Comparison of ENCODE assay signal across 8 cellular contexts in the genomic region with DNA sequence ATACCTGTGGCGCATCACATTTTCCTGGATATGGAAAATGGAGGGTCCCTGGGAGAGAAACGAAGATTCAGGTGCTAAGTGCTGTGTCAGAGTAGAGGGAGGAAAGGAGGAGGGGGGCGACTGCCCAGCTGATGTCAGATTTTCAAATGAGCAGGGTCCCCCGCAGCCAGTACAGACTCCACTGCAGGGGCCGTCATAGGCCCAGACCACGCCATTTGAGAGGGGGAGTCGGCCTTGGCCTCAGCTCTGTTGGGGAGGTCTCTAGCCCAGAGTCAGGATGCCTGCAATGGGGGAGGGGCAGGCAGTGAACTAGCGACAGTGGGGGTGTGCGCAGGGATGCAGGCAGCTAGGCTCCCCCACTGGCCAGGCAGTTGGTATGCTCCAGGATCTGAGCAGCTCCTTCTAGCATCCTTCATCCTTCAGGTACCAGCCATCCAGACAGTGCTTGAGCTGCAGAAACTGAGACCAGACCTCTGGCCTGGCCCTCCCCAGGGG. TPM values are rescaled to one million over a fixed set of nuclear protein-coding genes. Genes with fewer than 3 reads are reported as not detected.
DNase-seq lines count a peak whose midpoint lies in the region; ATAC-seq, FAIRE-seq and TF ChIP-seq lines count a peak whose summit lies in the region.

A gene (minus strand): TSS at position 148 of the 495 bp plus-strand sequence. CDS start 229 bp downstream, outside the sequence.
A gene (plus strand): TSS at position 400 of the 495 bp plus-strand sequence. CDS start 620 bp downstream, outside the sequence.

- H4K20me1 ChIP-seq in GM23338 (replicated peaks; ENCODE audit: insufficient read depth): no peaks in the 10 kb centered on the region
- no peaks in the 10 kb centered on the region for H4K20me1 ChIP-seq in neural cell (ENCODE audit: insufficient read depth)

- no peak for FAIRE-seq in HTR-8/SVneo (lab: Jason Lieb, UNC)

- TF ChIP-seq CTCF in GM23338 (conservative IDR thresholded peaks at IDR 0.05; ENCODE audit: low read depth in 2 of 2): no peak
- peak; percentile 39 for TF ChIP-seq CTCF in neural cell (IDR thresholded peaks at IDR 0.05; ENCODE audit: poor library complexity, severe bottlenecking)
- TF ChIP-seq CTCF in GM13976 (IDR thresholded peaks at IDR 0.05; ENCODE audit: borderline replicate concordance, control extremely low read depth, extremely low read depth, insufficient read depth, missing control alignments): no peak

- H3K36me3 ChIP-seq in GM23338 (ENCODE audit: insufficient read depth) (peaks cover 13% of the 10 kb centered on the region), neural cell (ENCODE audit: insufficient read depth, low read length) (peaks cover 11% of the 10 kb centered on the region)

- peak; percentile 93 for TF ChIP-seq EP300 in neural cell (conservative IDR thresholded peaks at IDR 0.05; ENCODE audit: poor library complexity, severe bottlenecking)

- in situ Hi-C loops in GM13976 (cut with MboI; ENCODE audit: low sequenced_read_pairs, unreplicated experiment): no loop called here

- H2AFZ ChIP-seq in GM23338 (no peak within 1 kb of the TSS), neural cell (ENCODE audit: low read depth, low read length) (no peak within 1 kb of the TSS)

- H3F3A ChIP-seq in GM23338 (replicated peaks; ENCODE audit: low read depth) (peaks cover 54% of the 10 kb centered on the region), neural cell (ENCODE audit: insufficient read depth, low read length, poor library complexity, severe bottlenecking) (peaks cover 6% of the 10 kb centered on the region)

- TF ChIP-seq RAD21 in neural cell (conservative IDR thresholded peaks at IDR 0.05): peak; percentile 49

- H3K36me3 Mint-ChIP-seq in GM23338 (ENCODE audit: low read depth): peaks cover 37% of the 10 kb centered on the region

- no peaks in the 10 kb centered on the region for H3K9me3 ChIP-seq in neural cell (ENCODE audit: low read length)

- H3K27me3 ChIP-seq in GM23338 (ENCODE audit: insufficient read depth) (no peaks in the 10 kb centered on the region), neural cell (ENCODE audit: insufficient read depth, low read depth, low read length) (no peaks in the 10 kb centered on the region)

- peak within 1 kb of the TSS; percentile 92 for H3K4me3 Mint-ChIP-seq in GM23338

- H3K27ac ChIP-seq in GM23338 (ENCODE audit: low read depth) (peak within 1 kb of the TSS; percentile 60), epithelial cell of prostate (peak within 1 kb of the TSS; percentile 89), neural cell (ENCODE audit: low read length) (peak within 1 kb of the TSS; percentile 96)

- peak within 1 kb of the TSS; percentile 95 for H3K27ac Mint-ChIP-seq in GM23338

- no peaks in the 10 kb centered on the region for H3K9me3 Mint-ChIP-seq in GM23338

- peaks cover 28% of the 10 kb centered on the region for H3K4me1 ChIP-seq in GM23338 (ENCODE audit: insufficient read depth)

- peaks cover 36% of the 10 kb centered on the region for H3K4me1 Mint-ChIP-seq in GM23338

- H3K27me3 Mint-ChIP-seq in GM23338 (ENCODE audit: insufficient read depth, low read depth, poor library complexity): peaks cover 27% of the 10 kb centered on the region

- DNase-seq in GM23338 (ENCODE audit: low spot score) (peak; percentile 99), SHP77 (lab: John Stamatoyannopoulos, UW) (peak; percentile 90), epithelial cell of prostate (ENCODE audit: low read depth, low spot score) (no peak), T1000 (lab: John Stamatoyannopoulos, UW) (no peak), GM13976 (ENCODE audit: low spot score) (no peak), HTR-8/SVneo (ENCODE audit: insufficient read length, low spot score) (no peak)

- H3K4me2 ChIP-seq in GM23338 (peak within 1 kb of the TSS; percentile 95), neural cell (ENCODE audit: low read length) (peak within 1 kb of the TSS; percentile 98)

- H3K4me3 ChIP-seq in GM23338 (peak within 1 kb of the TSS; percentile 82), neural cell (ENCODE audit: low read length) (peak within 1 kb of the TSS; percentile 75)

- peaks cover 9% of the 10 kb centered on the region for H3K79me2 ChIP-seq in GM23338 (replicated peaks; ENCODE audit: insufficient read depth)
- H3K79me2 ChIP-seq in neural cell (replicated peaks; ENCODE audit: insufficient read depth, low read length): peaks cover 40% of the 10 kb centered on the region

- ATAC-seq in GM23338 (peak; percentile 62), HG02870 (IDR thresholded peaks at IDR 0.05; ENCODE audit: unreplicated experiment) (no peak)

- H3K9me2 ChIP-seq in GM23338 (ENCODE audit: insufficient read depth): no peaks in the 10 kb centered on the region
- no peaks in the 10 kb centered on the region for H3K9me2 ChIP-seq in neural cell (ENCODE audit: insufficient read depth, low read length)

- peak within 1 kb of the TSS; percentile 99 for H3K9ac ChIP-seq in neural cell (ENCODE audit: low read length)

TF ChIP-seq in GM23338, 12 proteins besides CTCF, POLR2A, EP300 and RAD21 (continues in another document):
- TF ChIP-seq POLR2AphosphoS5 (IDR thresholded peaks at IDR 0.05; ENCODE audit: low read depth): peak; percentile 69

TF ChIP-seq in neural cell, 6 proteins besides CTCF, POLR2A, EP300 and RAD21:
- TF ChIP-seq, protein P1, sequence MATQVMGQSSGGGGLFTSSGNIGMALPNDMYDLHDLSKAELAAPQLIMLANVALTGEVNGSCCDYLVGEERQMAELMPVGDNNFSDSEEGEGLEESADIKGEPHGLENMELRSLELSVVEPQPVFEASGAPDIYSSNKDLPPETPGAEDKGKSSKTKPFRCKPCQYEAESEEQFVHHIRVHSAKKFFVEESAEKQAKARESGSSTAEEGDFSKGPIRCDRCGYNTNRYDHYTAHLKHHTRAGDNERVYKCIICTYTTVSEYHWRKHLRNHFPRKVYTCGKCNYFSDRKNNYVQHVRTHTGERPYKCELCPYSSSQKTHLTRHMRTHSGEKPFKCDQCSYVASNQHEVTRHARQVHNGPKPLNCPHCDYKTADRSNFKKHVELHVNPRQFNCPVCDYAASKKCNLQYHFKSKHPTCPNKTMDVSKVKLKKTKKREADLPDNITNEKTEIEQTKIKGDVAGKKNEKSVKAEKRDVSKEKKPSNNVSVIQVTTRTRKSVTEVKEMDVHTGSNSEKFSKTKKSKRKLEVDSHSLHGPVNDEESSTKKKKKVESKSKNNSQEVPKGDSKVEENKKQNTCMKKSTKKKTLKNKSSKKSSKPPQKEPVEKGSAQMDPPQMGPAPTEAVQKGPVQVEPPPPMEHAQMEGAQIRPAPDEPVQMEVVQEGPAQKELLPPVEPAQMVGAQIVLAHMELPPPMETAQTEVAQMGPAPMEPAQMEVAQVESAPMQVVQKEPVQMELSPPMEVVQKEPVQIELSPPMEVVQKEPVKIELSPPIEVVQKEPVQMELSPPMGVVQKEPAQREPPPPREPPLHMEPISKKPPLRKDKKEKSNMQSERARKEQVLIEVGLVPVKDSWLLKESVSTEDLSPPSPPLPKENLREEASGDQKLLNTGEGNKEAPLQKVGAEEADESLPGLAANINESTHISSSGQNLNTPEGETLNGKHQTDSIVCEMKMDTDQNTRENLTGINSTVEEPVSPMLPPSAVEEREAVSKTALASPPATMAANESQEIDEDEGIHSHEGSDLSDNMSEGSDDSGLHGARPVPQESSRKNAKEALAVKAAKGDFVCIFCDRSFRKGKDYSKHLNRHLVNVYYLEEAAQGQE (IDR thresholded peaks at IDR 0.05; ENCODE audit: borderline replicate concordance): no peak
- TF ChIP-seq EZH2 (IDR thresholded peaks at IDR 0.05; ENCODE audit: borderline replicate concordance, insufficient read depth, low read length, poor library complexity, severe bottlenecking) (no peak), TAF1 (IDR thresholded peaks at IDR 0.05; ENCODE audit: low read depth) (peak; percentile 73), SMC3 (conservative IDR thresholded peaks at IDR 0.05; ENCODE audit: poor library complexity) (peak; percentile 55), POLR2AphosphoS5 (IDR thresholded peaks at IDR 0.05) (peak; percentile 90), MXI1 (conservative IDR thresholded peaks at IDR 0.05; ENCODE audit: poor library complexity, severe bottlenecking) (peak; percentile 67)

RNA-seq across cellular contexts. Expression of the first gene that starts in this region (rescaled TPM):
- total RNA-seq in GM23338 (2014; rRNA removed; shearing (Covaris generic)): 49.0 and 60.2 TPM in 2 replicates
- polyA plus RNA-seq in GM23338 (2016; fragmentation: Nextera tagmentation; extraction: Ambion mirVana): 81.7 and 91.5 TPM in 2 replicates
- 304 and 305 TPM in 2 replicates for polyA plus RNA-seq in neural cell
- polyA minus RNA-seq in neural cell: 170 and 176 TPM in 2 replicates

RNA-seq across cellular contexts. Expression of the second gene that starts in this region (rescaled TPM):
- 0.82 and 2.1 TPM in 2 replicates for total RNA-seq in GM23338 (2014; rRNA removed; shearing (Covaris generic))
- polyA plus RNA-seq in GM23338 (2016; fragmentation: Nextera tagmentation; extraction: Ambion mirVana): 5.7 and 7.2 TPM in 2 replicates
- polyA plus RNA-seq in neural cell: 120 and 121 TPM in 2 replicates
- 49.0 and 52.3 TPM in 2 replicates for polyA minus RNA-seq in neural cell

Comparison
In these comparisons a context has a peak if more than half of its experiments do, and no peak if none do; other contexts are left out.
1. RNA of the second gene that starts in this region (polyA plus RNA-seq): 120 to 121 TPM in neural cell; 5.7 to 7.2 TPM in GM23338; every median in the first group is over 10 times any median in the second.
2. DNase-seq: peak in GM23338 (single experiment) and SHP77 (2 of 2); none in epithelial cell of prostate (single experiment), T1000 (single experiment), GM13976 (single experiment) and HTR-8/SVneo (single experiment).
3. Peak in every context shown above with its lines, with median percentiles within 50 percentile points of each other: H3K27ac ChIP-seq.